In genomic region chr4:93760284-93760683, GRCh38 we compare ENCODE assay signal across 19 cellular contexts.
"Had no signal": no experiment of that assay in that cellular context is flagged by ENCODE, and none has a peak within 500 bp of the region (broad histone marks: within the 10 kb centered on the region; RNA-seq: fewer than 3 reads in every experiment).

No MANE protein-coding gene starts in this region.

- DNase-seq: cortex of kidney; dorsolateral prefrontal cortex; effector CD8-positive, alpha-beta T cell; gastrocnemius medialis; glutamatergic neuron; kidney; left cardiac atrium; left ventricle myocardium inferior; mesenchymal stem cell; midbrain; occipital lobe; pancreas; right cardiac atrium; stimulated activated CD4-positive, alpha-beta T cell treated with anti-CD3 and anti-CD28 coated beads, Interleukin-12 subunit alpha, Interleukin-12 subunit beta, amount 100 ng/mL, for 4 hours; stimulated activated CD4-positive, alpha-beta T cell treated with anti-CD3 and anti-CD28 coated beads, Interleukin-2, amount 100 ng/mL, for 48 hours; stimulated activated naive CD4-positive, alpha-beta T cell treated with Interleukin-2 at 50 U/mL for 16 hours had no signal

- H3K27me3 ChIP-seq: dorsolateral prefrontal cortex, gastrocnemius medialis, pancreas had no signal

- H3K9me3 Mint-ChIP-seq: natural killer cell treated with Interleukin-12 subunit alpha and Interleukin-12 subunit beta and Interleukin-15 and Interleukin-18, amount 100 ng/mL, for 72 hours had no signal

- H3K9me3 ChIP-seq: gastrocnemius medialis, left ventricle myocardium inferior, pancreas had no signal

- H3K36me3 Mint-ChIP-seq: natural killer cell treated with Interleukin-12 subunit alpha and Interleukin-12 subunit beta and Interleukin-15 and Interleukin-18, amount 100 ng/mL, for 72 hours had no signal

- H3K27me3 Mint-ChIP-seq: natural killer cell treated with Interleukin-12 subunit alpha and Interleukin-12 subunit beta and Interleukin-15 and Interleukin-18, amount 100 ng/mL, for 72 hours; progenitor cell of endocrine pancreas had no signal

- H3K4me1 ChIP-seq: gastrocnemius medialis, left ventricle myocardium inferior, pancreas had no signal

- H3K4me3 Mint-ChIP-seq: natural killer cell treated with Interleukin-12 subunit alpha and Interleukin-12 subunit beta and Interleukin-15 and Interleukin-18, amount 100 ng/mL, for 72 hours had no signal

- H3K27ac ChIP-seq: dorsolateral prefrontal cortex, gastrocnemius medialis, left ventricle myocardium inferior, pancreas had no signal

- H3K27ac Mint-ChIP-seq: natural killer cell treated with Interleukin-12 subunit alpha and Interleukin-12 subunit beta and Interleukin-15 and Interleukin-18, amount 100 ng/mL, for 72 hours; progenitor cell of endocrine pancreas had no signal

- H3K4me3 ChIP-seq: dorsolateral prefrontal cortex, gastrocnemius medialis, left ventricle myocardium inferior, lung, pancreas had no signal

- H3K36me3 ChIP-seq: gastrocnemius medialis, left ventricle myocardium inferior, pancreas had no signal
